34 cellular contexts compared by ENCODE assay signal in genomic region chr1:157766792-157767191, GRCh38. TPM values are rescaled to one million over a fixed set of nuclear protein-coding genes. Genes with fewer than 3 reads are reported as not detected.
"Had no signal": no experiment of that assay in that cellular context is flagged by ENCODE, and none has a peak within 500 bp of the region (broad histone marks: within the 10 kb centered on the region; RNA-seq: fewer than 3 reads in every experiment).

No MANE protein-coding gene starts in this region.

- H3K27ac Mint-ChIP-seq: naive thymus-derived CD8-positive, alpha-beta T cell; nephron progenitor cell; type B pancreatic cell had no signal

- H3K9me3 Mint-ChIP-seq: naive thymus-derived CD8-positive, alpha-beta T cell; nephron progenitor cell; type B pancreatic cell had no signal

- H3K4me3 ChIP-seq: dorsolateral prefrontal cortex, heart right ventricle, left lung, prostate gland, right atrium auricular region, smooth muscle cell, testis, tibial artery had no signal

- H3K36me3 Mint-ChIP-seq: naive thymus-derived CD8-positive, alpha-beta T cell; type B pancreatic cell had no signal

- H3K27me3 Mint-ChIP-seq: type B pancreatic cell had no signal

- ATAC-seq: esophagus mucosa; foreskin keratinocyte; heart right ventricle; left cardiac atrium; left lung; naive thymus-derived CD8-positive, alpha-beta T cell; sciatic nerve; stimulated activated naive CD8-positive, alpha-beta T cell treated with anti-CD3 and anti-CD28 coated beads, Interleukin-15, Interleukin-2, amounts not matched to agents 100 U/mL and 50 U/mL, for 24 hours had no signal

- DNase-seq: dorsolateral prefrontal cortex; effector CD4-positive, alpha-beta T cell; foreskin keratinocyte; glutamatergic neuron; heart right ventricle; hippocampal formation; left cardiac atrium; left lung; mesendoderm; midbrain; naive thymus-derived CD8-positive, alpha-beta T cell; nephron progenitor cell; nucleus accumbens; stimulated activated CD4-positive, alpha-beta T cell treated with anti-CD3 and anti-CD28 coated beads, Interleukin-12 subunit alpha, Interleukin-12 subunit beta, amount 100 ng/mL, for 4 hours; stimulated activated CD4-positive, alpha-beta T cell treated with anti-CD3 and anti-CD28 coated beads, Interleukin-1b, Interleukin-23, amount 100 ng/mL, for 48 hours; stimulated activated CD4-positive, alpha-beta T cell treated with anti-CD3 and anti-CD28 coated beads, Interleukin-4, amount 100 ng/mL, for 1 hour; stimulated activated CD8-positive, alpha-beta memory T cell treated with anti-CD3 and anti-CD28 coated beads, Interleukin-4, amount 100 ng/mL, for 48 hours; stimulated activated naive CD8-positive, alpha-beta T cell treated with anti-CD3 and anti-CD28 coated beads, Interleukin-15, Interleukin-2, amounts not matched to agents 100 U/mL and 50 U/mL, for 24 hours; substantia nigra; testis; tibial artery had no signal

- H3K4me1 Mint-ChIP-seq: nephron progenitor cell had no signal

- H3K9me3 ChIP-seq: heart right ventricle, left lung, prostate gland, right atrium auricular region, testis, tibial artery had no signal

- H3K4me3 Mint-ChIP-seq: naive thymus-derived CD8-positive, alpha-beta T cell; nephron progenitor cell; type B pancreatic cell had no signal

- H3K36me3 ChIP-seq: heart right ventricle, left lung, prostate gland, right atrium auricular region, tibial artery had no signal

- H3K4me1 ChIP-seq: foreskin keratinocyte, left lung, prostate gland, right atrium auricular region, testis, tibial artery had no signal

- H3K4me2 ChIP-seq: smooth muscle cell had no signal

- H3K27me3 ChIP-seq: foreskin keratinocyte, left lung, right atrium auricular region, testis, tibial artery had no signal

- H3K27ac ChIP-seq: dorsolateral prefrontal cortex, epithelial cell of prostate, foreskin keratinocyte, heart right ventricle, left lung, prostate gland, right atrium auricular region, testis, tibial artery had no signal

RNA-seq across cellular contexts. Expression of gene FCRL2, which starts 10.1 kb away (rescaled TPM):
- total RNA-seq: fibroblast of lung, foreskin keratinocyte, kidney epithelial cell, left cardiac atrium, lower leg skin, lung microvascular endothelial cell, osteocyte, prostate gland, right atrium auricular region, smooth muscle cell had no signal
- polyA plus RNA-seq: fibroblast of lung, foreskin keratinocyte, smooth muscle cell had no signal

RNA-seq across cellular contexts. Expression of gene FCRL1, which starts 53.1 kb away (rescaled TPM):
- total RNA-seq: fibroblast of lung, foreskin keratinocyte, kidney epithelial cell, lower leg skin, lung microvascular endothelial cell, mucosa of gallbladder, osteocyte, smooth muscle cell had no signal
- polyA plus RNA-seq: fibroblast of lung, foreskin keratinocyte, smooth muscle cell had no signal
